Comparison of ENCODE assay signal across 9 cellular contexts in genomic region chr5:73692166-73692640, GRCh38.
A peak's percentile ranks its signal among the peaks of the same experiment; 100 is the strongest.
DNase-seq lines count a peak whose midpoint lies in the region; ATAC-seq and TF ChIP-seq lines count a peak whose summit lies in the region.
"Had no signal": no experiment of that assay in that cellular context is flagged by ENCODE, and none has a peak within 500 bp of the region (broad histone marks: within the 10 kb centered on the region; RNA-seq: fewer than 3 reads in every experiment).

No MANE protein-coding gene starts in this region.

- TF ChIP-seq EP300 in Ishikawa (IDR thresholded peaks at IDR 0.05; ENCODE audit: borderline replicate concordance), result peak; percentile 19; the same call in 1 of the 2 replicates

- intact Hi-C loops in sciatic nerve (cut with DNase I), result no loop called here

- DNase-seq in GM13976 (ENCODE audit: low spot score) (peak; percentile 15), dedifferentiated amniotic fluid mesenchymal stem cell (ENCODE audit: extremely low spot score) (peak; percentile 14), sciatic nerve (ENCODE audit: low spot score) (no peak), NCI-H146 (lab: John Stamatoyannopoulos, UW) (no peak), NCI-H82 (lab: John Stamatoyannopoulos, UW) (no peak)
- DNase-seq: OCI-M1 had no signal

- no peak for TF ChIP-seq CTCF in GM13976 (IDR thresholded peaks at IDR 0.05; ENCODE audit: borderline replicate concordance, control extremely low read depth, extremely low read depth, insufficient read depth, missing control alignments)

- no peak for TF ChIP-seq RAD21 in Ishikawa (IDR thresholded peaks at IDR 0.05; ENCODE audit: low read depth)

- ATAC-seq in sciatic nerve (peak; percentile 38), GM19467 (IDR thresholded peaks at IDR 0.05; ENCODE audit: unreplicated experiment) (no peak), HG03175 (IDR thresholded peaks at IDR 0.05; ENCODE audit: unreplicated experiment) (no peak)

- in situ Hi-C loops in GM13976 (cut with MboI; ENCODE audit: low sequenced_read_pairs, unreplicated experiment), result no loop called here

TF ChIP-seq in Ishikawa, 13 proteins besides CTCF, POLR2A, EP300 and RAD21:
- peak; percentile 49; the same call in 1 of the 2 replicates for TF ChIP-seq TEAD4 (IDR thresholded peaks at IDR 0.05)
- TF ChIP-seq TCF12 (IDR thresholded peaks at IDR 0.05; ENCODE audit: low read depth), result 0 out of 2 replicates have a peak, but pooled peaks have one; percentile 26
- no peak for TF ChIP-seq EGR1 (IDR thresholded peaks at IDR 0.05)

Comparison
In these comparisons a context has a peak if more than half of its experiments do, and no peak if none do; other contexts are left out.
1. DNase-seq: peak in GM13976 (single experiment) and dedifferentiated amniotic fluid mesenchymal stem cell (single experiment); none in sciatic nerve (single experiment), NCI-H146 (single experiment) and NCI-H82 (single experiment).